In genomic region chr2:207470700-207471070, GRCh38 we compare ENCODE assay signal across 14 cellular contexts.
"Had no signal": no experiment of that assay in that cellular context is flagged by ENCODE, and none has a peak within 500 bp of the region (broad histone marks: within the 10 kb centered on the region; RNA-seq: fewer than 3 reads in every experiment).

No MANE protein-coding gene starts in this region.

- H3K27me3 ChIP-seq: dorsolateral prefrontal cortex, tibial artery had no signal

- ATAC-seq: activated T-cell treated with anti-CD3 and anti-CD28 coated beads, Interleukin-2, amount 50 U/mL, for 72 hours; esophagus mucosa; natural killer cell; stimulated activated naive B cell treated with anti-CD40 and anti-IgM and Interleukin-4, amounts not matched to agents 10 μg/mL and 1 μg/mL and 100 μg/mL, for 72 hours had no signal

- H3K36me3 ChIP-seq: left ventricle myocardium inferior, tibial artery had no signal

- H3K27ac ChIP-seq: left ventricle myocardium inferior, tibial artery had no signal

- H3K4me3 Mint-ChIP-seq: activated B cell treated with CpG ODN at 0.5 μM for 24 hours; activated CD4-positive, alpha-beta T cell treated with anti-CD3 and anti-CD28 coated beads, Interleukin-2, amount 10 ng/mL, durations not matched to agents 7 days and 5 days; activated naive CD8-positive, alpha-beta T cell treated with anti-CD3 and anti-CD28 coated beads for 36 hours; activated T-cell treated with anti-CD3 and anti-CD28 coated beads, Interleukin-2, amount 50 U/mL, for 72 hours; natural killer cell; stimulated activated naive B cell treated with anti-CD40 and anti-IgM and Interleukin-4, amounts not matched to agents 10 μg/mL and 1 μg/mL and 100 μg/mL, for 72 hours had no signal

- H3K27me3 Mint-ChIP-seq: activated B cell treated with CpG ODN at 0.5 μM for 24 hours; activated CD4-positive, alpha-beta T cell treated with anti-CD3 and anti-CD28 coated beads, Interleukin-2, amount 10 ng/mL, durations not matched to agents 7 days and 5 days; activated naive CD8-positive, alpha-beta T cell treated with anti-CD3 and anti-CD28 coated beads for 36 hours; stimulated activated naive B cell treated with anti-CD40 and anti-IgM and Interleukin-4, amounts not matched to agents 10 μg/mL and 1 μg/mL and 100 μg/mL, for 72 hours had no signal

- H3K27ac Mint-ChIP-seq: activated B cell treated with CpG ODN at 0.5 μM for 24 hours; activated CD4-positive, alpha-beta T cell treated with anti-CD3 and anti-CD28 coated beads, Interleukin-2, amount 10 ng/mL, durations not matched to agents 7 days and 5 days; activated naive CD8-positive, alpha-beta T cell treated with anti-CD3 and anti-CD28 coated beads for 36 hours; activated T-cell treated with anti-CD3 and anti-CD28 coated beads, Interleukin-2, amount 50 U/mL, for 72 hours; stimulated activated naive B cell treated with anti-CD40 and anti-IgM and Interleukin-4, amounts not matched to agents 10 μg/mL and 1 μg/mL and 100 μg/mL, for 72 hours had no signal

- DNase-seq: activated B cell treated with CpG ODN at 0.5 μM for 24 hours; activated CD4-positive, alpha-beta T cell treated with anti-CD3 and anti-CD28 coated beads, Interleukin-2, amount 10 ng/mL, durations not matched to agents 7 days and 5 days; activated CD8-positive, alpha-beta memory T cell treated with anti-CD3 and anti-CD28 coated beads, Interleukin-2, amount 50 U/mL, for 48 hours; activated gamma-delta T cell treated with Interleukin-2 at 50 U/mL for 16 hours; activated naive CD8-positive, alpha-beta T cell treated with anti-CD3 and anti-CD28 coated beads for 36 hours; activated T-cell treated with anti-CD3 and anti-CD28 coated beads, Interleukin-2, amount 50 U/mL, for 72 hours; dorsolateral prefrontal cortex; left ventricle myocardium inferior; natural killer cell; nucleus accumbens; stimulated activated CD4-positive, alpha-beta T cell treated with anti-CD3 and anti-CD28 coated beads, Interleukin-2, amount 100 ng/mL, for 48 hours; stimulated activated naive B cell treated with anti-CD40 and anti-IgM and Interleukin-4, amounts not matched to agents 10 μg/mL and 1 μg/mL and 100 μg/mL, for 72 hours; tibial artery had no signal

- H3K36me3 Mint-ChIP-seq: activated naive CD8-positive, alpha-beta T cell treated with anti-CD3 and anti-CD28 coated beads for 36 hours; natural killer cell; stimulated activated naive B cell treated with anti-CD40 and anti-IgM and Interleukin-4, amounts not matched to agents 10 μg/mL and 1 μg/mL and 100 μg/mL, for 72 hours had no signal

- H3K9me3 ChIP-seq: left ventricle myocardium inferior, tibial artery had no signal

- H3K4me3 ChIP-seq: dorsolateral prefrontal cortex, left ventricle myocardium inferior, tibial artery had no signal

- H3K9me3 Mint-ChIP-seq: activated B cell treated with CpG ODN at 0.5 μM for 24 hours; activated CD4-positive, alpha-beta T cell treated with anti-CD3 and anti-CD28 coated beads, Interleukin-2, amount 10 ng/mL, durations not matched to agents 7 days and 5 days; activated naive CD8-positive, alpha-beta T cell treated with anti-CD3 and anti-CD28 coated beads for 36 hours; activated T-cell treated with anti-CD3 and anti-CD28 coated beads, Interleukin-2, amount 50 U/mL, for 72 hours; natural killer cell; stimulated activated naive B cell treated with anti-CD40 and anti-IgM and Interleukin-4, amounts not matched to agents 10 μg/mL and 1 μg/mL and 100 μg/mL, for 72 hours had no signal
